In genomic region chr12:110035534-110036104, GRCh38 we compare ENCODE assay signal across 19 cellular contexts. TPM values are rescaled to one million over a fixed set of nuclear protein-coding genes. Genes with fewer than 3 reads are reported as not detected.
DNase-seq lines count a peak whose midpoint lies in the region; ATAC-seq and TF ChIP-seq lines count a peak whose summit lies in the region.
"Had no signal": no experiment of that assay in that cellular context is flagged by ENCODE, and none has a peak within 500 bp of the region (broad histone marks: within the 10 kb centered on the region; RNA-seq: fewer than 3 reads in every experiment).

No MANE protein-coding gene starts in this region.

- TF ChIP-seq CTCF in left ventricle myocardium inferior (IDR thresholded peaks at IDR 0.05; ENCODE audit: borderline replicate concordance), result no peak
- TF ChIP-seq CTCF in suprapubic skin (IDR thresholded peaks at IDR 0.05), result no peak

- POLR2A ChIA-PET in activated CD4-positive, alpha-beta T cell treated with anti-CD3 and anti-CD28 coated beads for 36 hours (lab: Charles Lee), result interaction anchor here (0.6 kb wide), 1 partner anchor 1504 kb away, joined by 4 read pairs; no protein-coding TSS in a partner anchor
- POLR2A ChIA-PET in activated CD4-positive, alpha-beta memory T cell treated with anti-CD3 and anti-CD28 coated beads, Interleukin-2, amount 10 ng/mL, durations not matched to agents 7 days and 5 days (lab: Charles Lee), result interaction anchor here (2.4 kb wide), 1 partner anchor 12 kb away, joined by 8 read pairs; the partner anchor contains the start of gene C12orf76

- TF ChIP-seq POLR2A in suprapubic skin (IDR thresholded peaks at IDR 0.05), result no peak

- no peak for TF ChIP-seq EP300 in suprapubic skin (IDR thresholded peaks at IDR 0.05)

- no peak for DNase-seq in activated CD4-positive, alpha-beta T cell treated with anti-CD3 and anti-CD28 coated beads for 36 hours
- DNase-seq in activated CD4-positive, alpha-beta T cell treated with anti-CD3 and anti-CD28 coated beads for 48 hours, result no peak
- DNase-seq in cardiac septum (ENCODE audit: low spot score) (peak; percentile 4), left ventricle myocardium inferior (no peak), suprapubic skin (ENCODE audit: low spot score in 2 of 2) (no peak)
- DNase-seq in activated CD4-positive, alpha-beta memory T cell treated with anti-CD3 and anti-CD28 coated beads, Interleukin-2, amount 10 ng/mL, durations not matched to agents 7 days and 5 days, result no peak
- DNase-seq in stimulated activated effector memory CD8-positive, alpha-beta T cell treated with anti-CD3 and anti-CD28 coated beads, Interleukin-12 subunit alpha, Interleukin-12 subunit beta, amount 100 ng/mL, for 72 hours (ENCODE audit: low spot score in 2 of 2), result no peak
- no peak for DNase-seq in activated naive CD8-positive, alpha-beta T cell treated with anti-CD3 and anti-CD28 coated beads for 36 hours
- DNase-seq: 8988T; BE2C; CD4-positive, alpha-beta memory T cell; DND-41; GOT3; KBM-7; NCI-H1436 treated with DMSO at 0.1 percent for 48 hours; NCI-H2081; NCI-H748 treated with DMSO at 0.1 percent for 48 hours; RPMI8226 had no signal

- H3K36me3 Mint-ChIP-seq in activated CD4-positive, alpha-beta T cell treated with anti-CD3 and anti-CD28 coated beads for 36 hours (ENCODE audit: low read depth), result peaks cover 36% of the 10 kb centered on the region
- peaks cover 77% of the 10 kb centered on the region for H3K36me3 Mint-ChIP-seq in activated CD4-positive, alpha-beta memory T cell treated with anti-CD3 and anti-CD28 coated beads, Interleukin-2, amount 10 ng/mL, durations not matched to agents 7 days and 5 days (ENCODE audit: low read depth)
- peaks cover 94% of the 10 kb centered on the region for H3K36me3 Mint-ChIP-seq in stimulated activated effector memory CD8-positive, alpha-beta T cell treated with anti-CD3 and anti-CD28 coated beads, Interleukin-12 subunit alpha, Interleukin-12 subunit beta, amount 100 ng/mL, for 72 hours
- peaks cover 21% of the 10 kb centered on the region for H3K36me3 Mint-ChIP-seq in activated naive CD8-positive, alpha-beta T cell treated with anti-CD3 and anti-CD28 coated beads for 36 hours

- no peak overlapping the region for H3K27ac ChIP-seq in left ventricle myocardium inferior (replicated peaks)
- H3K27ac ChIP-seq in suprapubic skin, result no peak overlapping the region

- WGBS in suprapubic skin, result 90% methylated on average over 7 of the region's 7 CpGs

- H3K9me3 ChIP-seq in left ventricle myocardium inferior (replicated peaks) (no peaks in the 10 kb centered on the region), suprapubic skin (no peaks in the 10 kb centered on the region)
- H3K9me3 ChIP-seq: BE2C had no signal

- H3K4me1 Mint-ChIP-seq in activated CD4-positive, alpha-beta T cell treated with anti-CD3 and anti-CD28 coated beads for 36 hours, result peaks cover 26% of the 10 kb centered on the region
- H3K4me1 Mint-ChIP-seq in activated CD4-positive, alpha-beta memory T cell treated with anti-CD3 and anti-CD28 coated beads, Interleukin-2, amount 10 ng/mL, durations not matched to agents 7 days and 5 days, result peaks cover 42% of the 10 kb centered on the region
- peaks cover 45% of the 10 kb centered on the region for H3K4me1 Mint-ChIP-seq in stimulated activated effector memory CD8-positive, alpha-beta T cell treated with anti-CD3 and anti-CD28 coated beads, Interleukin-12 subunit alpha, Interleukin-12 subunit beta, amount 100 ng/mL, for 72 hours
- peaks cover 20% of the 10 kb centered on the region for H3K4me1 Mint-ChIP-seq in activated naive CD8-positive, alpha-beta T cell treated with anti-CD3 and anti-CD28 coated beads for 36 hours

- H3K4me3 Mint-ChIP-seq in activated CD4-positive, alpha-beta T cell treated with anti-CD3 and anti-CD28 coated beads for 36 hours, result no peak overlapping the region
- no peak overlapping the region for H3K4me3 Mint-ChIP-seq in activated CD4-positive, alpha-beta memory T cell treated with anti-CD3 and anti-CD28 coated beads, Interleukin-2, amount 10 ng/mL, durations not matched to agents 7 days and 5 days
- no peak overlapping the region for H3K4me3 Mint-ChIP-seq in stimulated activated effector memory CD8-positive, alpha-beta T cell treated with anti-CD3 and anti-CD28 coated beads, Interleukin-12 subunit alpha, Interleukin-12 subunit beta, amount 100 ng/mL, for 72 hours
- H3K4me3 Mint-ChIP-seq in activated naive CD8-positive, alpha-beta T cell treated with anti-CD3 and anti-CD28 coated beads for 36 hours, result no peak overlapping the region
- H3K4me3 Mint-ChIP-seq: CD4-positive, alpha-beta memory T cell had no signal

- no peaks in the 10 kb centered on the region for H3K27me3 Mint-ChIP-seq in activated CD4-positive, alpha-beta T cell treated with anti-CD3 and anti-CD28 coated beads for 36 hours
- no peaks in the 10 kb centered on the region for H3K27me3 Mint-ChIP-seq in activated CD4-positive, alpha-beta memory T cell treated with anti-CD3 and anti-CD28 coated beads, Interleukin-2, amount 10 ng/mL, durations not matched to agents 7 days and 5 days
- H3K27me3 Mint-ChIP-seq in activated naive CD8-positive, alpha-beta T cell treated with anti-CD3 and anti-CD28 coated beads for 36 hours, result no peaks in the 10 kb centered on the region
- H3K27me3 Mint-ChIP-seq: CD4-positive, alpha-beta memory T cell had no signal

- CTCF ChIA-PET in activated CD4-positive, alpha-beta T cell treated with anti-CD3 and anti-CD28 coated beads for 36 hours (lab: Charles Lee), result interaction anchor here (0.8 to 2.6 kb wide), 2 partner anchors 11 to 395 kb away, joined by 3 to 8 read pairs; no protein-coding TSS in a partner anchor
- CTCF ChIA-PET in activated CD4-positive, alpha-beta memory T cell treated with anti-CD3 and anti-CD28 coated beads, Interleukin-2, amount 10 ng/mL, durations not matched to agents 7 days and 5 days (lab: Charles Lee), result interaction anchor here (0.9 kb wide), 1 partner anchor 41 kb away, joined by 4 read pairs; no protein-coding TSS in a partner anchor

- intact Hi-C loops in activated CD4-positive, alpha-beta T cell treated with anti-CD3 and anti-CD28 coated beads for 36 hours (cut with DNase I, micrococcal nuclease), result loop anchor here in 1 of 2 experiments (5.0 kb wide), 1 partner anchor 38 kb away; the partner anchor contains the start of genes ANKRD13A and GIT2
- intact Hi-C loops in cardiac septum (cut with DNase I) (no loop called here), left ventricle myocardium inferior (cut with micrococcal nuclease) (no loop called here)

- H3K36me3 ChIP-seq in left ventricle myocardium inferior, result peaks cover 72% of the 10 kb centered on the region
- peaks cover 78% of the 10 kb centered on the region for H3K36me3 ChIP-seq in suprapubic skin

- peak overlapping the region; percentile 52 for H3K27ac Mint-ChIP-seq in activated CD4-positive, alpha-beta T cell treated with anti-CD3 and anti-CD28 coated beads for 36 hours
- peak overlapping the region; percentile 32 for H3K27ac Mint-ChIP-seq in activated CD4-positive, alpha-beta memory T cell treated with anti-CD3 and anti-CD28 coated beads, Interleukin-2, amount 10 ng/mL, durations not matched to agents 7 days and 5 days
- peak overlapping the region; percentile 71 for H3K27ac Mint-ChIP-seq in stimulated activated effector memory CD8-positive, alpha-beta T cell treated with anti-CD3 and anti-CD28 coated beads, Interleukin-12 subunit alpha, Interleukin-12 subunit beta, amount 100 ng/mL, for 72 hours
- H3K27ac Mint-ChIP-seq in activated naive CD8-positive, alpha-beta T cell treated with anti-CD3 and anti-CD28 coated beads for 36 hours, result no peak overlapping the region

- H3K4me1 ChIP-seq in left ventricle myocardium inferior (peaks cover 28% of the 10 kb centered on the region), suprapubic skin (peaks cover 12% of the 10 kb centered on the region)
- H3K4me1 ChIP-seq: BE2C had no signal

- ATAC-seq in activated CD4-positive, alpha-beta T cell treated with anti-CD3 and anti-CD28 coated beads for 36 hours, result no peak
- no peak for ATAC-seq in stimulated activated effector memory CD8-positive, alpha-beta T cell treated with anti-CD3 and anti-CD28 coated beads, Interleukin-12 subunit alpha, Interleukin-12 subunit beta, amount 100 ng/mL, for 72 hours
- ATAC-seq: GM12878 had no signal

- H3K9me3 Mint-ChIP-seq in activated CD4-positive, alpha-beta T cell treated with anti-CD3 and anti-CD28 coated beads for 36 hours (ENCODE audit: low read depth), result no peaks in the 10 kb centered on the region
- H3K9me3 Mint-ChIP-seq in activated CD4-positive, alpha-beta memory T cell treated with anti-CD3 and anti-CD28 coated beads, Interleukin-2, amount 10 ng/mL, durations not matched to agents 7 days and 5 days, result no peaks in the 10 kb centered on the region
- no peaks in the 10 kb centered on the region for H3K9me3 Mint-ChIP-seq in stimulated activated effector memory CD8-positive, alpha-beta T cell treated with anti-CD3 and anti-CD28 coated beads, Interleukin-12 subunit alpha, Interleukin-12 subunit beta, amount 100 ng/mL, for 72 hours
- no peaks in the 10 kb centered on the region for H3K9me3 Mint-ChIP-seq in activated naive CD8-positive, alpha-beta T cell treated with anti-CD3 and anti-CD28 coated beads for 36 hours
- H3K9me3 Mint-ChIP-seq: CD4-positive, alpha-beta memory T cell had no signal

- H3K4me3 ChIP-seq in left ventricle myocardium inferior, result no peak overlapping the region
- H3K4me3 ChIP-seq in suprapubic skin, result no peak overlapping the region
- H3K4me3 ChIP-seq: GM12878 had no signal

- H3K27me3 ChIP-seq in left ventricle myocardium inferior (ENCODE audit: low read depth) (no peaks in the 10 kb centered on the region), suprapubic skin (no peaks in the 10 kb centered on the region)
- H3K27me3 ChIP-seq: BE2C had no signal

RNA-seq across cellular contexts. Expression of gene C12orf76, which starts 12.7 kb away (rescaled TPM):
- 10 to 100 TPM; 10.2 to 10.5 TPM for total RNA-seq in activated CD4-positive, alpha-beta T cell treated with anti-CD3 and anti-CD28 coated beads for 36 hours
- total RNA-seq in cardiac septum, result 6.4 TPM
- 5.4 TPM for total RNA-seq in left ventricle myocardium inferior
- total RNA-seq in activated CD4-positive, alpha-beta memory T cell treated with anti-CD3 and anti-CD28 coated beads, Interleukin-2, amount 10 ng/mL, durations not matched to agents 7 days and 5 days, result 10 to 100 TPM; 26.2 to 29.1 TPM
- total RNA-seq in suprapubic skin, result 10 to 100 TPM in 3 of 4 donors, 1 to 10 TPM in 1; 7.9 to 16.2 (median 10.6) TPM
- 1 to 10 TPM; 6.6 to 7.3 TPM for total RNA-seq in activated naive CD8-positive, alpha-beta T cell treated with anti-CD3 and anti-CD28 coated beads for 36 hours

RNA-seq across cellular contexts. Expression of gene ANKRD13A, which starts 36.4 kb away (rescaled TPM):
- 10 to 100 TPM; 38.2 to 39.8 TPM for total RNA-seq in activated CD4-positive, alpha-beta T cell treated with anti-CD3 and anti-CD28 coated beads for 36 hours
- total RNA-seq in cardiac septum, result 15.5 TPM
- total RNA-seq in left ventricle myocardium inferior, result 20.0 TPM
- total RNA-seq in activated CD4-positive, alpha-beta memory T cell treated with anti-CD3 and anti-CD28 coated beads, Interleukin-2, amount 10 ng/mL, durations not matched to agents 7 days and 5 days, result 10 to 100 TPM; 84.3 to 85.2 TPM
- 100 to 1,000 TPM; 104 to 161 (median 114) TPM for total RNA-seq in suprapubic skin
- total RNA-seq in activated naive CD8-positive, alpha-beta T cell treated with anti-CD3 and anti-CD28 coated beads for 36 hours, result 10 to 100 TPM; 36.8 to 43.6 TPM

RNA-seq across cellular contexts. Expression of gene GIT2, which starts 39.5 kb away (rescaled TPM):
- total RNA-seq in activated CD4-positive, alpha-beta T cell treated with anti-CD3 and anti-CD28 coated beads for 36 hours, result 10 to 100 TPM; 50.2 to 58.2 TPM
- total RNA-seq in cardiac septum (31.2 TPM), left ventricle myocardium inferior (50.5 TPM), suprapubic skin (10 to 100 TPM; 19.4 to 60.6 (median 35.0) TPM)
- total RNA-seq in activated CD4-positive, alpha-beta memory T cell treated with anti-CD3 and anti-CD28 coated beads, Interleukin-2, amount 10 ng/mL, durations not matched to agents 7 days and 5 days, result 100 to 1,000 TPM; 107 to 112 TPM
- total RNA-seq in activated naive CD8-positive, alpha-beta T cell treated with anti-CD3 and anti-CD28 coated beads for 36 hours, result 10 to 100 TPM; 50.6 to 51.0 TPM
